In genomic region chr1:158117854-158118691, GRCh38 we compare ENCODE assay signal across 8 cellular contexts.
DNase-seq lines count a peak whose midpoint lies in the region; ATAC-seq and TF ChIP-seq lines count a peak whose summit lies in the region.

No MANE protein-coding gene starts in this region.

- peak overlapping the region; percentile 55 for H3K4me3 Mint-ChIP-seq in activated T-helper 1 cell treated with anti-CD3 and anti-CD28 coated beads, Interleukin-12 subunit alpha, Interleukin-12 subunit beta, Interleukin-2, Interleukin-4 antibody, amounts not matched to agents 30 ng/mL and 10 ng/mL and 1 ng/mL, durations not matched to agents 14 hours and 24 hours and 36 hours
- H3K4me3 Mint-ChIP-seq in progenitor cell of endocrine pancreas (ENCODE audit: low read depth), result peak overlapping the region; percentile 52

- H3K27me3 Mint-ChIP-seq in activated T-helper 1 cell treated with anti-CD3 and anti-CD28 coated beads, Interleukin-12 subunit alpha, Interleukin-12 subunit beta, Interleukin-2, Interleukin-4 antibody, amounts not matched to agents 30 ng/mL and 10 ng/mL and 1 ng/mL, durations not matched to agents 14 hours and 24 hours and 36 hours (ENCODE audit: insufficient read depth), result peaks cover 48% of the 10 kb centered on the region
- H3K27me3 Mint-ChIP-seq in progenitor cell of endocrine pancreas, result peaks cover 43% of the 10 kb centered on the region

- DNase-seq in NCI-H510A treated with DMSO at 0.1 percent for 48 hours (lab: John Stamatoyannopoulos, UW), result peak; percentile 24
- DNase-seq in NCI-H510A (lab: John Stamatoyannopoulos, UW), result no peak
- DNase-seq in NOMO-1 (lab: John Stamatoyannopoulos, UW; ENCODE audit: unreplicated experiment in 2 of 2), result peak; percentile 37 to 46
- peak; percentile 21 for DNase-seq in activated T-helper 1 cell treated with anti-CD3 and anti-CD28 coated beads, Interleukin-12 subunit alpha, Interleukin-12 subunit beta, Interleukin-2, Interleukin-4 antibody, amounts not matched to agents 30 ng/mL and 10 ng/mL and 1 ng/mL, durations not matched to agents 14 hours and 24 hours and 36 hours (ENCODE audit: low spot score)
- DNase-seq in germinal center (ENCODE audit: low spot score), result peak; percentile 72
- peak; percentile 34 for DNase-seq in progenitor cell of endocrine pancreas (ENCODE audit: low spot score, unreplicated experiment)

- peaks cover 7% of the 10 kb centered on the region for H3K4me1 Mint-ChIP-seq in activated T-helper 1 cell treated with anti-CD3 and anti-CD28 coated beads, Interleukin-12 subunit alpha, Interleukin-12 subunit beta, Interleukin-2, Interleukin-4 antibody, amounts not matched to agents 30 ng/mL and 10 ng/mL and 1 ng/mL, durations not matched to agents 14 hours and 24 hours and 36 hours (ENCODE audit: low read depth)
- peaks cover 17% of the 10 kb centered on the region for H3K4me1 Mint-ChIP-seq in progenitor cell of endocrine pancreas (ENCODE audit: low read depth)

- intact Hi-C loops in activated T-helper 1 cell treated with anti-CD3 and anti-CD28 coated beads, Interleukin-12 subunit alpha, Interleukin-12 subunit beta, Interleukin-2, Interleukin-4 antibody, amounts not matched to agents 30 ng/mL and 10 ng/mL and 1 ng/mL, durations not matched to agents 14 hours and 24 hours and 36 hours (cut with micrococcal nuclease), result no loop called here

- H3K27ac Mint-ChIP-seq in activated T-helper 1 cell treated with anti-CD3 and anti-CD28 coated beads, Interleukin-12 subunit alpha, Interleukin-12 subunit beta, Interleukin-2, Interleukin-4 antibody, amounts not matched to agents 30 ng/mL and 10 ng/mL and 1 ng/mL, durations not matched to agents 14 hours and 24 hours and 36 hours, result no peak overlapping the region
- H3K27ac Mint-ChIP-seq in progenitor cell of endocrine pancreas, result no peak overlapping the region

- H3K9me3 Mint-ChIP-seq in activated T-helper 1 cell treated with anti-CD3 and anti-CD28 coated beads, Interleukin-12 subunit alpha, Interleukin-12 subunit beta, Interleukin-2, Interleukin-4 antibody, amounts not matched to agents 30 ng/mL and 10 ng/mL and 1 ng/mL, durations not matched to agents 14 hours and 24 hours and 36 hours, result no peaks in the 10 kb centered on the region
- no peaks in the 10 kb centered on the region for H3K9me3 Mint-ChIP-seq in progenitor cell of endocrine pancreas (ENCODE audit: low read depth)

- no peak for ATAC-seq in HG03442 (IDR thresholded peaks at IDR 0.05; ENCODE audit: unreplicated experiment)
- ATAC-seq in GM21360 (IDR thresholded peaks at IDR 0.05; ENCODE audit: unreplicated experiment), result no peak

- H3K36me3 Mint-ChIP-seq in activated T-helper 1 cell treated with anti-CD3 and anti-CD28 coated beads, Interleukin-12 subunit alpha, Interleukin-12 subunit beta, Interleukin-2, Interleukin-4 antibody, amounts not matched to agents 30 ng/mL and 10 ng/mL and 1 ng/mL, durations not matched to agents 14 hours and 24 hours and 36 hours (ENCODE audit: low read depth), result no peaks in the 10 kb centered on the region
- no peaks in the 10 kb centered on the region for H3K36me3 Mint-ChIP-seq in progenitor cell of endocrine pancreas (ENCODE audit: insufficient read depth)

- peak; percentile 61 for TF ChIP-seq CTCF in progenitor cell of endocrine pancreas (IDR thresholded peaks at IDR 0.05; ENCODE audit: unreplicated experiment)
